Comparison of ENCODE assay signal across 9 cellular contexts in the genomic region with DNA sequence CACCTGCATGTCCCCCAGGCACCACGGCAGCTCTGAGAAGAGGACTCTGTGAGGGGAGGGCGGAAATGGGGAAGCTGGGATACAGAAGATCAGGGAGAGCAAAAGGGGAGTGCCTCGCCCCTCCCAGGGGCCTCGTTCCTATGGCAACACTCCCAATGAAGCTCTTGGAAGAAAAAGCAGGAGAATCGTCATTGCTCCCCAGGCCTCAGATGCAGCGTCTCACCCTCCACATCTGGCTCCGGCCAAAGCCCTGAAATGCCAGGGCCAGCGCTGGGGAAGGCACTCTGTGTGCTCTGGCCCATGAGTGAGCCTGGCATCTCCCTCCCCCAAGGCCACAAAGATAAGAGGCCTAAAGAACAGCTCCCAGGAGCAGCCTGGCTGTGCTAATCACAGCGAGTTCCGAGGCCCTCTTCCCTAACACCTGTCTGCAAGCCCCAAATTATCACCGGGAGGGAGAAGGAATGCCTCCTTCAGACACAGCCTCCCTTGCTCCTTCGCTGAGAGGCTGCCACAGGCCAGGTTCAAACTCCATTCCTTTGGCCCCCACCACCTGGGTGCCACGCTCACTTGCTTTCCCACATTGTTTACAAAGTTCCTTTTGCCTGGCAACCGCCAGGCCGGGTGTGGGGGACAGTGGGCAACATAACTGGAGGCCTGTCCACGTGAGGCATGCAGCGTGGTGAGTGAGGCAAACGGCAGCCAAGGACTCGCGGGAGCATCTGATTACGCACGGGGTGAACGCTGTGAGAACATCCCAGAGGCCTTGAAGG. TPM values are rescaled to one million over a fixed set of nuclear protein-coding genes. Genes with fewer than 3 reads are reported as not detected.
DNase-seq lines count a peak whose midpoint lies in the region; ATAC-seq, FAIRE-seq and TF ChIP-seq lines count a peak whose summit lies in the region.
"Had no signal": no experiment of that assay in that cellular context is flagged by ENCODE, and none has a peak within 500 bp of the region (broad histone marks: within the 10 kb centered on the region; RNA-seq: fewer than 3 reads in every experiment).

No MANE protein-coding gene starts in this region.

- no peak for FAIRE-seq in GM19239 (lab: Jason Lieb, UNC)

- DNase-seq in NCI-H128 (lab: John Stamatoyannopoulos, UW; ENCODE audit: unreplicated experiment) (peak; percentile 8), substantia nigra (lab: John Stamatoyannopoulos, UW) (peak in 13 of 49 donors; percentile 16 to 40 (median 27)), GM19239 (ENCODE audit: insufficient read length, low spot score) (no peak)
- DNase-seq in central memory CD8-positive, alpha-beta T cell (ENCODE audit: low spot score in 2 of 2): no peak

- peaks cover 0 to 5% (median 0%) of the 10 kb centered on the region in 11 experiments; a peak in 1 of 22 replicates for H4K20me1 ChIP-seq in BLaER1 treated with 17β-estradiol and CSF1 and Interleukin-3, amounts not matched to agents 10 nM and 100 nM

- TF ChIP-seq CTCF in liver (IDR thresholded peaks at IDR 0.05; ENCODE audit: low read depth, low read length, missing input control): no peak

- no peak for TF ChIP-seq RAD21 in liver (IDR thresholded peaks at IDR 0.05)

- H3K4me2 ChIP-seq in BLaER1 treated with 17β-estradiol and CSF1 and Interleukin-3, amounts not matched to agents 10 nM and 100 nM: peak overlapping the region; percentile 86 to 98 (median 92)

- no peak for ATAC-seq in central memory CD8-positive, alpha-beta T cell (replicated peaks; ENCODE audit: extremely low read depth, poor library complexity, severe bottlenecking)
- ATAC-seq in HG03457 (IDR thresholded peaks at IDR 0.05; ENCODE audit: unreplicated experiment) (no peak), HG02970 (IDR thresholded peaks at IDR 0.05; ENCODE audit: low FRiP score, unreplicated experiment) (no peak)

- H3K27ac ChIP-seq in BLaER1 treated with 17β-estradiol and CSF1 and Interleukin-3, amounts not matched to agents 10 nM and 100 nM: peak overlapping the region; percentile 65 to 91 (median 81)
- peak overlapping the region; percentile 63 to 72 for H3K27ac ChIP-seq in liver (ENCODE audit: low read depth in 1 of 2, low read length in 2 of 2)
- H3K27ac ChIP-seq in substantia nigra (ENCODE audit: low read depth, low read length, poor library complexity, severe bottlenecking): peak overlapping the region; percentile 77

- H3K27ac Mint-ChIP-seq in central memory CD8-positive, alpha-beta T cell (ENCODE audit: low read depth): peak overlapping the region; percentile 1

- peaks cover 4 to 10% (median 7%) of the 10 kb centered on the region in 11 experiments; a peak in 19 of 22 replicates for H3K9me3 ChIP-seq in BLaER1 treated with 17β-estradiol and CSF1 and Interleukin-3, amounts not matched to agents 10 nM and 100 nM (replicated peaks in 1 of 11)
- no peaks in the 10 kb centered on the region for H3K9me3 ChIP-seq in liver (ENCODE audit: control insufficient read depth in 4 of 4, low read length in 3 of 4)
- H3K9me3 ChIP-seq: HAP-1 had no signal

- H3K4me1 ChIP-seq in BLaER1 treated with 17β-estradiol and CSF1 and Interleukin-3, amounts not matched to agents 10 nM and 100 nM: peaks cover 36 to 53% (median 43%) of the 10 kb centered on the region in 10 experiments
- H3K4me1 ChIP-seq in liver (ENCODE audit: control insufficient read depth in 4 of 4, insufficient read depth in 4 of 4, low read length in 3 of 4): peaks cover 3 to 27% (median 17%) of the 10 kb centered on the region in 4 donors

- H3K4me1 Mint-ChIP-seq in central memory CD8-positive, alpha-beta T cell: peaks cover 40% of the 10 kb centered on the region

- peaks cover 13% of the 10 kb centered on the region for H3K36me3 Mint-ChIP-seq in central memory CD8-positive, alpha-beta T cell (ENCODE audit: insufficient read depth)

- no peaks in the 10 kb centered on the region for H3K9me3 Mint-ChIP-seq in central memory CD8-positive, alpha-beta T cell

- peaks cover 2 to 12% (median 6%) of the 10 kb centered on the region in 11 experiments; a peak in 13 of 22 replicates for H3K36me3 ChIP-seq in BLaER1 treated with 17β-estradiol and CSF1 and Interleukin-3, amounts not matched to agents 10 nM and 100 nM
- H3K36me3 ChIP-seq in liver (ENCODE audit: control insufficient read depth in 4 of 4, insufficient read depth in 3 of 4, low read depth in 1 of 4, low read length in 3 of 4): peaks cover 0 to 6% (median 5%) of the 10 kb centered on the region in 4 donors

- WGBS in liver: 31% methylated on average over 23 of the region's 23 CpGs

- H3K27me3 ChIP-seq in BLaER1 treated with 17β-estradiol and CSF1 and Interleukin-3, amounts not matched to agents 10 nM and 100 nM: peaks cover 0 to 12% (median 0%) of the 10 kb centered on the region in 11 experiments; a peak in 4 of 22 replicates
- no peaks in the 10 kb centered on the region for H3K27me3 ChIP-seq in liver (ENCODE audit: control insufficient read depth in 4 of 4, insufficient read depth in 4 of 4, low read length in 3 of 4)

- peak overlapping the region in 9 of 10 experiments; percentile 26 to 62 (median 35); a peak in 17 of 20 replicates for H3K4me3 ChIP-seq in BLaER1 treated with 17β-estradiol and CSF1 and Interleukin-3, amounts not matched to agents 10 nM and 100 nM
- no peak overlapping the region for H3K4me3 ChIP-seq in liver (ENCODE audit: low read depth in 1 of 3, low read length in 3 of 3)
- H3K4me3 ChIP-seq: HAP-1 had no signal

- H3K27me3 Mint-ChIP-seq in central memory CD8-positive, alpha-beta T cell: no peaks in the 10 kb centered on the region

- H3K4me3 Mint-ChIP-seq in central memory CD8-positive, alpha-beta T cell: no peak overlapping the region

- peak overlapping the region; percentile 46 to 78 (median 71); a peak in 21 of 22 replicates for H3K9ac ChIP-seq in BLaER1 treated with 17β-estradiol and CSF1 and Interleukin-3, amounts not matched to agents 10 nM and 100 nM
- no peak overlapping the region for H3K9ac ChIP-seq in liver (ENCODE audit: low read depth in 1 of 2, low read length in 2 of 2)

TF ChIP-seq in liver, 16 proteins besides CTCF, POLR2A, EP300 and RAD21:
- TF ChIP-seq EGR1 (IDR thresholded peaks at IDR 0.05; ENCODE audit: low read depth in 2 of 2) (no peak), FOXA2 (IDR thresholded peaks at IDR 0.05) (peak; percentile 15), HNF4G (IDR thresholded peaks at IDR 0.05) (no peak), RXRA (IDR thresholded peaks at IDR 0.05) (peak; percentile 6 to 74), SP1 (IDR thresholded peaks at IDR 0.05) (peak; percentile 47), HNF4A (conservative IDR thresholded peaks at IDR 0.05) (peak; percentile 33 to 77), NR2F2 (IDR thresholded peaks at IDR 0.05) (peak; percentile 34), FOXA1 (IDR thresholded peaks at IDR 0.05) (peak; percentile 51), JUND (IDR thresholded peaks at IDR 0.05) (peak in 1 of 2 donors; percentile 18)
- TF ChIP-seq, protein P1, sequence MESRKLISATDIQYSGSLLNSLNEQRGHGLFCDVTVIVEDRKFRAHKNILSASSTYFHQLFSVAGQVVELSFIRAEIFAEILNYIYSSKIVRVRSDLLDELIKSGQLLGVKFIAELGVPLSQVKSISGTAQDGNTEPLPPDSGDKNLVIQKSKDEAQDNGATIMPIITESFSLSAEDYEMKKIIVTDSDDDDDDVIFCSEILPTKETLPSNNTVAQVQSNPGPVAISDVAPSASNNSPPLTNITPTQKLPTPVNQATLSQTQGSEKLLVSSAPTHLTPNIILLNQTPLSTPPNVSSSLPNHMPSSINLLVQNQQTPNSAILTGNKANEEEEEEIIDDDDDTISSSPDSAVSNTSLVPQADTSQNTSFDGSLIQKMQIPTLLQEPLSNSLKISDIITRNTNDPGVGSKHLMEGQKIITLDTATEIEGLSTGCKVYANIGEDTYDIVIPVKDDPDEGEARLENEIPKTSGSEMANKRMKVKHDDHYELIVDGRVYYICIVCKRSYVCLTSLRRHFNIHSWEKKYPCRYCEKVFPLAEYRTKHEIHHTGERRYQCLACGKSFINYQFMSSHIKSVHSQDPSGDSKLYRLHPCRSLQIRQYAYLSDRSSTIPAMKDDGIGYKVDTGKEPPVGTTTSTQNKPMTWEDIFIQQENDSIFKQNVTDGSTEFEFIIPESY (IDR thresholded peaks at IDR 0.05): no peak
- TF ChIP-seq, protein P2, sequence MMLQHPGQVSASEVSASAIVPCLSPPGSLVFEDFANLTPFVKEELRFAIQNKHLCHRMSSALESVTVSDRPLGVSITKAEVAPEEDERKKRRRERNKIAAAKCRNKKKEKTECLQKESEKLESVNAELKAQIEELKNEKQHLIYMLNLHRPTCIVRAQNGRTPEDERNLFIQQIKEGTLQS (IDR thresholded peaks at IDR 0.05): no peak
- TF ChIP-seq, protein P3, sequence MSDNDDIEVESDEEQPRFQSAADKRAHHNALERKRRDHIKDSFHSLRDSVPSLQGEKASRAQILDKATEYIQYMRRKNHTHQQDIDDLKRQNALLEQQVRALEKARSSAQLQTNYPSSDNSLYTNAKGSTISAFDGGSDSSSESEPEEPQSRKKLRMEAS (IDR thresholded peaks at IDR 0.05): no peak
TF ChIP-seq in liver: peak in this region for 7.

RNA-seq across cellular contexts. Expression of a gene that starts 27.8 kb away (rescaled TPM):
- total RNA-seq in liver: 10 to 100 TPM; 38.9 to 40.2 TPM
- 10 to 100 TPM; 29.3 to 46.4 TPM for polyA plus RNA-seq in liver

Comparison
In these comparisons a context has a peak if more than half of its experiments do, and no peak if none do; other contexts are left out.
1. H3K4me3 ChIP-seq: peak in BLaER1 treated with 17β-estradiol and CSF1 and Interleukin-3, amounts not matched to agents 10 nM and 100 nM (9 of 10); none in liver (0 of 3).
2. H3K9ac ChIP-seq: peak in BLaER1 treated with 17β-estradiol and CSF1 and Interleukin-3, amounts not matched to agents 10 nM and 100 nM (11 of 11); none in liver (0 of 2).
3. Peak in every context shown above with its lines, with median percentiles within 50 percentile points of each other: H3K27ac ChIP-seq.